ENCODE assay signal across 20 cellular contexts in the genomic region with DNA sequence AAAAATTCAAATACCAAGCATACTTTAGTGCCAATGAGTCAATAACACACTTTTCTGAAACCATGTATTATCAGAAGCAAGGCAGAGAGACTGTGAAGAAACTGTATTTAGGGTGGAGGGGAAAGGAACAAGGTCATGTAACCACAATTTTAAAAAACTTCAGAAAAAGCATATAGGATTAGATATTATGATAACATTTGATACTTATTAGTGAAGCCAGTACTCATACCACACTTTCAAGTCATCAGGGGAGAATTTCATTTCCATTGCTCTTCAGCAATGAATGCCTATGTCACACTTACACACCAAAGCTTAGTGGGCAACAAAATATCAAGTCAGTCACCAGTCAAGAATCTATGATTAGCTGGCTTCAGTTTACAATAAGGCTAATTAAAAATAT.
DNase-seq lines count a peak whose midpoint lies in the region; ATAC-seq, FAIRE-seq and TF ChIP-seq lines count a peak whose summit lies in the region.
"Had no signal": no experiment of that assay in that cellular context is flagged by ENCODE, and none has a peak within 500 bp of the region (broad histone marks: within the 10 kb centered on the region; RNA-seq: fewer than 3 reads in every experiment).

No MANE protein-coding gene starts in this region.

- no peak for TF ChIP-seq EP300 in GM12878 (IDR thresholded peaks at IDR 0.05; ENCODE audit: borderline replicate concordance in 1 of 2, control insufficient read depth in 1 of 2, low read depth in 2 of 2, low read length in 2 of 2)

- no peaks in the 10 kb centered on the region for H3K27me3 ChIP-seq in GM12878 (replicated peaks in 1 of 2; ENCODE audit: control insufficient read depth in 2 of 2, insufficient read depth in 2 of 2, low read length in 1 of 2)
- H3K27me3 ChIP-seq: adrenal gland, BLaER1, Peyer's patch, right atrium auricular region had no signal

- no peaks in the 10 kb centered on the region for H3K9me3 ChIP-seq in GM12878 (replicated peaks; ENCODE audit: control insufficient read depth, insufficient read depth, low read length)
- H3K9me3 ChIP-seq: adrenal gland, BLaER1, Peyer's patch, right atrium auricular region had no signal

- H3K27ac ChIP-seq in GM12878 (ENCODE audit: control insufficient read depth, insufficient read depth), result no peak overlapping the region
- H3K27ac ChIP-seq: adrenal gland, BLaER1, Peyer's patch, right atrium auricular region had no signal

- SMC1A ChIA-PET in GM12878 (lab: Charles Lee; ENCODE audit: uncharacterized antibody, unreplicated experiment), result no interaction called here

- no peak overlapping the region for H3K4me3 ChIP-seq in AG10803 (ENCODE audit: low read length)
- no peak overlapping the region for H3K4me3 ChIP-seq in GM12878
- H3K4me3 ChIP-seq: adrenal gland, BLaER1, Peyer's patch, right atrium auricular region had no signal

- H3K4me1 ChIP-seq in GM12878 (ENCODE audit: control insufficient read depth, insufficient read depth, low read length), result no peaks in the 10 kb centered on the region
- H3K4me1 ChIP-seq: Peyer's patch, right atrium auricular region had no signal

- in situ Hi-C loops in GM12878 (cut with MboI), result no loop called here

- RAD21 ChIA-PET in GM12878 (lab: Charles Lee; ENCODE audit: unreplicated experiment), result no interaction called here

- no peaks in the 10 kb centered on the region for H3K79me2 ChIP-seq in GM12878 (ENCODE audit: control insufficient read depth, insufficient read depth, low read length)

- H4K20me1 ChIP-seq in GM12878 (ENCODE audit: control insufficient read depth, insufficient read depth), result no peaks in the 10 kb centered on the region
- H4K20me1 ChIP-seq: BLaER1 had no signal

- DNase-seq in AG10803 (ENCODE audit: low read depth), result peak; percentile 66
- DNase-seq in HS-27A (ENCODE audit: low read depth), result peak; percentile 88
- no peak for DNase-seq in GM12878 (ENCODE audit: low read depth, low spot score)
- DNase-seq in kidney tubule cell (ENCODE audit: low spot score), result peak; percentile 16
- DNase-seq in NCI-H2171 (lab: John Stamatoyannopoulos, UW), result no peak
- DNase-seq: activated CD4-positive, alpha-beta T cell treated with anti-CD3 and anti-CD28 coated beads, Interleukin-2, amount 50 U/mL, for 48 hours; activated T-cell treated with anti-CD3 and anti-CD28 coated beads, Interleukin-2, amount 50 U/mL, for 4 hours; adrenal gland; DMS153; head of caudate nucleus; NCI-H1105 treated with DMSO at 0.1 percent for 48 hours; Peyer's patch; stimulated activated CD4-positive, alpha-beta T cell treated with anti-CD3 and anti-CD28 coated beads, Interleukin-1b, Interleukin-23, amount 100 ng/mL, for 48 hours had no signal

- no peak overlapping the region for H2AFZ ChIP-seq in GM12878 (ENCODE audit: control insufficient read depth, low read depth, low read length)

- H3K9ac ChIP-seq in GM12878 (ENCODE audit: control insufficient read depth, insufficient read depth, low read length), result no peak overlapping the region
- H3K9ac ChIP-seq: BLaER1 had no signal

- FAIRE-seq in GM12878 (lab: Jason Lieb, UNC), result peak; percentile 68
- FAIRE-seq: TTC549 had no signal

- CTCF ChIA-PET in GM12878 (lab: Yijun Ruan, JAX), result no interaction called here

- TF ChIP-seq POLR2A in GM12878 (IDR thresholded peaks at IDR 0.05; ENCODE audit: low read depth, low read length), result no peak

- intact Hi-C loops in GM12878 (cut with micrococcal nuclease; ENCODE audit: unreplicated experiment), result no loop called here

- no peak for TF ChIP-seq RAD21 in GM12878 (IDR thresholded peaks at IDR 0.05; ENCODE audit: insufficient read depth, low read depth, low read length)

- no peak for ATAC-seq in GM12878
- ATAC-seq in HG02623 (IDR thresholded peaks at IDR 0.05; ENCODE audit: unreplicated experiment), result no peak
- no peak for ATAC-seq in GM21447 (IDR thresholded peaks at IDR 0.05; ENCODE audit: unreplicated experiment)
- ATAC-seq in GM18502 (IDR thresholded peaks at IDR 0.05; ENCODE audit: poor library complexity, unreplicated experiment), result no peak
- ATAC-seq: activated T-cell treated with anti-CD3 and anti-CD28 coated beads, Interleukin-2, amount 50 U/mL, for 4 hours; SK-N-SH treated with all-trans-retinoic acid at 6 μM for 48 hours had no signal

- no TSS peak for BruUV-seq in GM12878 (replicated peaks; lab: Mats Ljungman, UMichigan)

- POLR2A ChIA-PET in GM12878 (lab: Charles Lee), result no interaction called here

- H3K36me3 ChIP-seq in GM12878 (ENCODE audit: control insufficient read depth in 2 of 2, insufficient read depth in 2 of 2, low read length in 1 of 2), result no peaks in the 10 kb centered on the region
- H3K36me3 ChIP-seq: adrenal gland, BLaER1, Peyer's patch, right atrium auricular region had no signal

- H3K4me2 ChIP-seq in GM12878 (ENCODE audit: control insufficient read depth, insufficient read depth), result no peak overlapping the region
- H3K4me2 ChIP-seq: BLaER1 had no signal

- TF ChIP-seq CTCF in AG10803 (conservative IDR thresholded peaks at IDR 0.05; ENCODE audit: low read length) (no peak), GM12878 (IDR thresholded peaks at IDR 0.05 in 2 of 3, conservative IDR thresholded peaks at IDR 0.05 in 1 of 3; ENCODE audit: control insufficient read depth in 2 of 3, extremely low read depth in 1 of 3, insufficient read depth in 1 of 3, low read depth in 3 of 3, low read length in 3 of 3) (no peak)

TF ChIP-seq in GM12878, 131 proteins besides CTCF, POLR2A, EP300 and RAD21:
- TF ChIP-seq CBFB (IDR thresholded peaks at IDR 0.05; ENCODE audit: low read depth) (no peak), NKRF (conservative IDR thresholded peaks at IDR 0.05) (no peak), EGR1 (IDR thresholded peaks at IDR 0.05; ENCODE audit: borderline replicate concordance in 1 of 2, low read depth in 2 of 2, low read length in 2 of 2) (no peak)

Comparison
In these comparisons a context has a peak if more than half of its experiments do, and no peak if none do; other contexts are left out.
1. DNase-seq: peak in AG10803 (single experiment), HS-27A (single experiment) and kidney tubule cell (single experiment); none in GM12878 (single experiment) and NCI-H2171 (single experiment).